Comparison of ENCODE assay signal across 19 cellular contexts in the genomic region with DNA sequence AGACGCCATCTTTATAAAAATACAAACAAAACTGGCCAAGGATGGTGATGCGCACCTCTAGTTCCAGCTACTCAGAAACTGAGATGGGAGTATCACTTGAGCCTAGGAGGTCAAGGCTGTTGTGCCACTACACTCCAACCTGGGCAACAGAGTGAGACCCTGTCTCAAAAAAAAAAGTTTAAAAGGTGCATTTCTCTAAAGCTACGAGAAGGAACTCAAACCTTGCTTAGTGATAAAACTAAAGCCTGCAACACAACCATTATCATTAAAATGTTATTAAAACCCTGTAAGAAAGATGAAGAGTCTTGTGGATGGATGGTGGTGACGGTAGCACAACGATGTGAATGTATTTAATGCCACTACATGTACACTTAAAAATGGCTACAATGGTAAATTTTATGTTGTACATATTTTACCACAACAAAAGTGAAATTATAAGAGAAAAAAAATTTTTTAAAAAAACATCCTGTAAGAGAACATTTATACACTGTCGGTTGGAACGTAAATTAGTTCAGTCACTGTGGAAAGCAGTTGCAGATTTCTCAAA. TPM values are rescaled to one million over a fixed set of nuclear protein-coding genes. Genes with fewer than 3 reads are reported as not detected.
DNase-seq lines count a peak whose midpoint lies in the region; ATAC-seq and TF ChIP-seq lines count a peak whose summit lies in the region.
"Had no signal": no experiment of that assay in that cellular context is flagged by ENCODE, and none has a peak within 500 bp of the region (broad histone marks: within the 10 kb centered on the region; RNA-seq: fewer than 3 reads in every experiment).

No MANE protein-coding gene starts in this region.

- no peak for TF ChIP-seq RAD21 in IMR-90 (IDR thresholded peaks at IDR 0.05; ENCODE audit: low read length)

- ATAC-seq in IMR-90 (ENCODE audit: low read depth), result no peak
- ATAC-seq in psoas muscle, result no peak
- no peak for ATAC-seq in esophagus mucosa
- ATAC-seq in GM21381 (IDR thresholded peaks at IDR 0.05; ENCODE audit: unreplicated experiment), result no peak
- ATAC-seq in lower lobe of right lung, result no peak
- ATAC-seq: left lung; naive thymus-derived CD8-positive, alpha-beta T cell had no signal

- H3K36me3 ChIP-seq in IMR-90 (ENCODE audit: control insufficient read depth, insufficient read depth, low read length) (no peaks in the 10 kb centered on the region), mesenchymal stem cell (ENCODE audit: control insufficient read depth in 1 of 2, insufficient read depth in 2 of 2, low read depth in 1 of 2, low read length in 2 of 2) (no peaks in the 10 kb centered on the region), suprapubic skin (no peaks in the 10 kb centered on the region), psoas muscle (ENCODE audit: insufficient read depth in 1 of 2, low read depth in 1 of 2) (no peaks in the 10 kb centered on the region), lower lobe of right lung (no peaks in the 10 kb centered on the region)
- H3K36me3 ChIP-seq: left lung had no signal

- no peak for TF ChIP-seq CTCF in IMR-90 (conservative IDR thresholded peaks at IDR 0.05; ENCODE audit: low read depth, low read length)
- no peak for TF ChIP-seq CTCF in MCF 10A (IDR thresholded peaks at IDR 0.05; ENCODE audit: unreplicated experiment)
- TF ChIP-seq CTCF in suprapubic skin (IDR thresholded peaks at IDR 0.05), result no peak
- no peak for TF ChIP-seq CTCF in psoas muscle (IDR thresholded peaks at IDR 0.05)
- TF ChIP-seq CTCF in lower lobe of right lung (IDR thresholded peaks at IDR 0.05), result no peak

- TF ChIP-seq POLR2A in IMR-90 (IDR thresholded peaks at IDR 0.05; ENCODE audit: low read depth, low read length), result no peak
- TF ChIP-seq POLR2A in suprapubic skin (IDR thresholded peaks at IDR 0.05), result no peak

- H3K4ac ChIP-seq in IMR-90 (ENCODE audit: low read depth, low read length) (peak overlapping the region; percentile 71; the same call in 1 of the 2 replicates), mesenchymal stem cell (ENCODE audit: low read depth in 1 of 2, low read length in 2 of 2) (peak overlapping the region in 1 of 2 experiments; percentile 54)

- H3K9me1 ChIP-seq in IMR-90 (ENCODE audit: insufficient read depth, low read length), result peaks cover 6% of the 10 kb centered on the region

- H2BK15ac ChIP-seq in IMR-90 (ENCODE audit: low read depth, low read length) (peak overlapping the region; percentile 52; the same call in 2 of the 3 replicates), mesenchymal stem cell (ENCODE audit: low read depth, poor library complexity, severe bottlenecking) (peak overlapping the region; percentile 8)

- H3K9me3 ChIP-seq in IMR-90 (ENCODE audit: control insufficient read depth, insufficient read depth, low read length) (no peaks in the 10 kb centered on the region), mesenchymal stem cell (ENCODE audit: control insufficient read depth, low read length) (no peaks in the 10 kb centered on the region), suprapubic skin (no peaks in the 10 kb centered on the region), psoas muscle (no peaks in the 10 kb centered on the region), lower lobe of right lung (no peaks in the 10 kb centered on the region)
- H3K9me3 ChIP-seq: left lung had no signal

- H3K9ac ChIP-seq in IMR-90 (ENCODE audit: low read depth, low read length), result peak overlapping the region; percentile 13; the same call in 1 of the 2 replicates
- peak overlapping the region; percentile 54 for H3K9ac ChIP-seq in mesenchymal stem cell (ENCODE audit: low read length)

- H3K27me3 Mint-ChIP-seq in MCF 10A (ENCODE audit: insufficient read depth, unreplicated experiment), result no peaks in the 10 kb centered on the region

- TF ChIP-seq EP300 in suprapubic skin (IDR thresholded peaks at IDR 0.05), result no peak

- H3K27me3 ChIP-seq in IMR-90 (ENCODE audit: control insufficient read depth, insufficient read depth, low read length), result no peaks in the 10 kb centered on the region
- H3K27me3 ChIP-seq in mesenchymal stem cell (ENCODE audit: control insufficient read depth in 1 of 2, insufficient read depth in 1 of 2, low read length in 2 of 2), result no peaks in the 10 kb centered on the region
- no peaks in the 10 kb centered on the region for H3K27me3 ChIP-seq in suprapubic skin
- no peaks in the 10 kb centered on the region for H3K27me3 ChIP-seq in psoas muscle (ENCODE audit: insufficient read depth in 3 of 3, low read length in 2 of 3)
- no peaks in the 10 kb centered on the region for H3K27me3 ChIP-seq in lower lobe of right lung (ENCODE audit: low read depth)
- H3K27me3 ChIP-seq: left lung had no signal

- H3K9me3 Mint-ChIP-seq in MCF 10A (ENCODE audit: unreplicated experiment), result no peaks in the 10 kb centered on the region
- H3K9me3 Mint-ChIP-seq: CD4-positive, alpha-beta T cell; H9; naive thymus-derived CD8-positive, alpha-beta T cell had no signal

- H2BK20ac ChIP-seq in IMR-90 (ENCODE audit: low read depth, low read length), result peak overlapping the region; percentile 47

- H2BK12ac ChIP-seq in mesenchymal stem cell (ENCODE audit: low read length in 2 of 2), result peak overlapping the region; percentile 80 to 97

- H3K14ac ChIP-seq in IMR-90 (replicated peaks; ENCODE audit: low read depth, low read length) (peak overlapping the region; percentile 5; the same call in 1 of the 2 replicates), mesenchymal stem cell (ENCODE audit: low read length in 2 of 2) (no peak overlapping the region)

- H4K91ac ChIP-seq in IMR-90 (ENCODE audit: insufficient read depth, low read depth, low read length) (no peak overlapping the region), mesenchymal stem cell (ENCODE audit: low read length) (peak overlapping the region; percentile 37)

- H2BK5ac ChIP-seq in IMR-90 (ENCODE audit: low read depth, low read length, poor library complexity, severe bottlenecking) (peak overlapping the region; percentile 75), mesenchymal stem cell (ENCODE audit: low read depth, low read length, poor library complexity, severe bottlenecking) (no peak overlapping the region)

- H3K4me2 ChIP-seq in IMR-90 (ENCODE audit: low read depth, low read length) (peak overlapping the region; percentile 84; the same call in 1 of the 2 replicates), mesenchymal stem cell (ENCODE audit: low read length, poor library complexity, severe bottlenecking) (no peak overlapping the region)

- H3K27ac ChIP-seq in IMR-90 (ENCODE audit: insufficient read depth, low read length) (peak overlapping the region; percentile 79), mesenchymal stem cell (ENCODE audit: low read length, poor library complexity, severe bottlenecking) (peak overlapping the region; percentile 57), suprapubic skin (peak overlapping the region; percentile 43), psoas muscle (no peak overlapping the region), lower lobe of right lung (no peak overlapping the region)

- H3K4me3 ChIP-seq in IMR-90 (ENCODE audit: insufficient read depth, low read depth, low read length), result no peak overlapping the region
- H3K4me3 ChIP-seq in mesenchymal stem cell (ENCODE audit: insufficient read depth in 1 of 2, low read depth in 1 of 2, low read length in 2 of 2), result no peak overlapping the region
- no peak overlapping the region for H3K4me3 ChIP-seq in suprapubic skin
- no peak overlapping the region for H3K4me3 ChIP-seq in psoas muscle
- no peak overlapping the region for H3K4me3 ChIP-seq in lower lobe of right lung
- H3K4me3 ChIP-seq: left lung had no signal

- H3K4me1 ChIP-seq in IMR-90 (ENCODE audit: control insufficient read depth, insufficient read depth, low read length) (peaks cover 21% of the 10 kb centered on the region), mesenchymal stem cell (ENCODE audit: control insufficient read depth, insufficient read depth, low read depth, low read length) (peaks cover 11% of the 10 kb centered on the region), suprapubic skin (peaks cover 73% of the 10 kb centered on the region), psoas muscle (peaks cover 10% of the 10 kb centered on the region), lower lobe of right lung (peaks cover 62% of the 10 kb centered on the region)

- peaks cover 12% of the 10 kb centered on the region for H3K36me3 Mint-ChIP-seq in MCF 10A (ENCODE audit: insufficient read depth, unreplicated experiment)

- H4K8ac ChIP-seq in IMR-90 (ENCODE audit: low read depth in 2 of 2, low read length in 2 of 2) (peak overlapping the region in 1 of 2 experiments; percentile 41; a peak in 1 of 4 replicates), mesenchymal stem cell (ENCODE audit: low read length) (no peak overlapping the region)

- H3K79me1 ChIP-seq in IMR-90 (ENCODE audit: low read depth in 1 of 2, low read length in 2 of 2) (peaks cover 19 to 41% of the 10 kb centered on the region in 2 experiments; a peak in 3 of 4 replicates), mesenchymal stem cell (replicated peaks; ENCODE audit: low read length, poor library complexity, severe bottlenecking) (peaks cover 19% of the 10 kb centered on the region)

- H2AFZ ChIP-seq in IMR-90 (replicated peaks; ENCODE audit: low read length, poor library complexity) (no peak overlapping the region), mesenchymal stem cell (ENCODE audit: low read depth, low read length) (no peak overlapping the region)

- H3K4me3 Mint-ChIP-seq in MCF 10A (ENCODE audit: unreplicated experiment), result no peak overlapping the region
- H3K4me3 Mint-ChIP-seq: H9; naive thymus-derived CD8-positive, alpha-beta T cell had no signal

- CTCF ChIA-PET in IMR-90 (lab: Yijun Ruan, JAX) (interaction anchor here (1.0 to 2.2 kb wide), 3 partner anchors 23 to 35 kb away, joined by 3 to 6 read pairs (median 5); no protein-coding TSS in a partner anchor), MCF 10A (lab: Yijun Ruan, JAX) (interaction anchor here (1.0 to 2.2 kb wide), 3 partner anchors 19 to 35 kb away, joined by 3 to 11 read pairs (median 5); no protein-coding TSS in a partner anchor)

- dilution Hi-C loops in IMR-90 (cut with HindIII; ENCODE audit: low sequenced_read_pairs, unreplicated experiment), result no loop called here

- peak overlapping the region; percentile 86 for H3K27ac Mint-ChIP-seq in MCF 10A (ENCODE audit: low read depth, unreplicated experiment)
- H3K27ac Mint-ChIP-seq: CD4-positive, alpha-beta T cell; H9; naive thymus-derived CD8-positive, alpha-beta T cell had no signal

- peak overlapping the region; percentile 93 for H3K18ac ChIP-seq in IMR-90 (ENCODE audit: low read depth, low read length)
- H3K18ac ChIP-seq in mesenchymal stem cell (ENCODE audit: low read depth in 1 of 2, low read length in 2 of 2), result peak overlapping the region; percentile 28 to 64

- H2BK120ac ChIP-seq in IMR-90 (ENCODE audit: low read depth, low read length) (peak overlapping the region; percentile 68), mesenchymal stem cell (ENCODE audit: low read depth, low read length) (peak overlapping the region; percentile 69)

- BruUV-seq in IMR-90 (replicated peaks; lab: Mats Ljungman, UMichigan) (no TSS peak), MCF 10A (replicated peaks; lab: Mats Ljungman, UMichigan) (no TSS peak)

- DNase-seq in IMR-90, result no peak
- DNase-seq in MCF 10A (ENCODE audit: unreplicated experiment), result no peak
- DNase-seq in mesenchymal stem cell, result no peak
- DNase-seq in suprapubic skin (ENCODE audit: low spot score in 2 of 2), result no peak
- no peak for DNase-seq in psoas muscle
- DNase-seq in lower lobe of right lung, result no peak
- DNase-seq: activated CD4-positive, alpha-beta T cell treated with anti-CD3 and anti-CD28 coated beads, Interleukin-2, amount 50 U/mL, for 4 hours; CD4-positive, alpha-beta T cell; H9; KG1; left lung; naive thymus-derived CD8-positive, alpha-beta T cell; NCI-H1417 treated with DMSO at 0.1 percent for 48 hours; NCI-H2227 treated with DMSO at 0.1 percent for 48 hours; stimulated activated naive CD4-positive, alpha-beta T cell treated with Interleukin-2 at 50 U/mL for 16 hours had no signal

- in situ Hi-C loops in IMR-90 (cut with MboI; ENCODE audit: low sequenced_read_pairs), result no loop called here

- H2AK5ac ChIP-seq in IMR-90 (ENCODE audit: low read depth, low read length), result peak overlapping the region; percentile 54
- H2AK5ac ChIP-seq in mesenchymal stem cell (ENCODE audit: low read length, severe bottlenecking), result peak overlapping the region; percentile 47

- WGBS in IMR-90 (ENCODE audit: extremely low coverage in 2 of 2, insufficient read length in 1 of 2), 2 experiments, result no CpG with 5 or more reads among the region's 7 CpGs
- WGBS in mesenchymal stem cell, result 91% methylated on average over 4 of the region's 7 CpGs
- 97% methylated on average over 7 of the region's 7 CpGs for WGBS in suprapubic skin
- 94 to 96% (median 94%) methylated on average over 7 of the region's 7 CpGs for WGBS in psoas muscle, 3 donors

- peak overlapping the region; percentile 92 for H4K5ac ChIP-seq in IMR-90 (ENCODE audit: low read depth, low read length)

- H3K23ac ChIP-seq in IMR-90 (ENCODE audit: low read depth, low read length) (no peak overlapping the region; the same call in 1 of the 2 replicates), mesenchymal stem cell (ENCODE audit: low read length in 2 of 2) (no peak overlapping the region)

- no peaks in the 10 kb centered on the region; the same call in 1 of the 2 replicates for H4K20me1 ChIP-seq in IMR-90 (ENCODE audit: insufficient read depth, low read length)

- intact Hi-C loops in IMR-90 (cut with micrococcal nuclease) (no loop called here), MCF 10A (cut with micrococcal nuclease) (no loop called here), psoas muscle (cut with DNase I) (no loop called here), lower lobe of right lung (cut with DNase I) (no loop called here)

- no peak overlapping the region for H3K56ac ChIP-seq in IMR-90 (ENCODE audit: extremely low read depth, insufficient read depth, low read length)

- H3K4me1 Mint-ChIP-seq in MCF 10A (ENCODE audit: insufficient read depth, unreplicated experiment), result peaks cover 45% of the 10 kb centered on the region

- H2AK9ac ChIP-seq in IMR-90 (replicated peaks; ENCODE audit: low read depth, low read length, poor library complexity), result no peak overlapping the region

- POLR2A ChIA-PET in IMR-90 (lab: Charles Lee; ENCODE audit: unreplicated experiment) (no interaction called here), MCF 10A (lab: Yijun Ruan, JAX) (interaction anchor here (0.6 to 2.8 kb wide), 14 partner anchors 9 to 473 kb away, joined by 3 to 22 read pairs (median 4); a partner anchor contains a TSS)

RNA-seq across cellular contexts. Expression of a gene that starts 3.1 kb away (rescaled TPM):
- total RNA-seq in IMR-90 (2012; rRNA removed), result 9.2 and 9.7 TPM in 2 replicates
- polyA plus RNA-seq in IMR-90 (2012; rRNA removed), result 2.6 and 3.3 TPM in 2 replicates
- 1.3 and 1.5 TPM in 2 replicates for polyA plus RNA-seq in IMR-90 (2012; cell fraction: cytosol; rRNA removed)
- 2.7 and 23.1 TPM in 2 replicates for polyA plus RNA-seq in IMR-90 (2012; cell fraction: nucleus; rRNA removed; ENCODE audit: low replicate concordance)
- 8.0 and 14.8 TPM in 2 replicates for total RNA-seq in MCF 10A (2022)
- polyA plus RNA-seq in mesenchymal stem cell (2013, experiment 1 of 2), result 18.9 TPM
- polyA plus RNA-seq in mesenchymal stem cell (2013, experiment 2 of 2), result 18.3 TPM
- total RNA-seq in suprapubic skin, result 10 to 100 TPM; 49.0 to 66.0 (median 55.1) TPM
- total RNA-seq in psoas muscle, result 1 to 10 TPM; 1.9 to 6.7 (median 3.0) TPM
- polyA plus RNA-seq in psoas muscle, result 1 to 10 TPM in 2 of 3 donors, under 1 TPM in 1; 0.73 to 1.7 (median 1.6) TPM
- total RNA-seq in esophagus mucosa, result 74.3 TPM
- total RNA-seq in lower lobe of right lung, result 27.7 TPM
- polyA plus RNA-seq: naive thymus-derived CD8-positive, alpha-beta T cell had no signal

RNA-seq across cellular contexts. Expression of a gene that starts 35.9 kb away (rescaled TPM):
- total RNA-seq in IMR-90 (2012; rRNA removed), result not detected in 2 replicates
- not detected in 2 replicates for polyA plus RNA-seq in IMR-90 (2012; rRNA removed)
- polyA plus RNA-seq in IMR-90 (2012; cell fraction: cytosol; rRNA removed), result not detected in 2 replicates
- polyA plus RNA-seq in IMR-90 (2012; cell fraction: nucleus; rRNA removed; ENCODE audit: low replicate concordance), result not detected in 2 replicates
- not detected in 2 replicates for total RNA-seq in MCF 10A (2022)
- polyA plus RNA-seq in mesenchymal stem cell (2013, experiment 1 of 2), result 0.06 TPM
- polyA plus RNA-seq in mesenchymal stem cell (2013, experiment 2 of 2), result not detected
- not detected for total RNA-seq in suprapubic skin
- not detected for total RNA-seq in psoas muscle
- not detected for polyA plus RNA-seq in psoas muscle
- not detected for total RNA-seq in esophagus mucosa
- total RNA-seq in lower lobe of right lung, result 5.2 TPM
- total RNA-seq: CD4-positive, alpha-beta T cell; epithelial cell of proximal tubule; H9; naive thymus-derived CD8-positive, alpha-beta T cell had no signal
- polyA plus RNA-seq: adipose tissue; naive thymus-derived CD8-positive, alpha-beta T cell had no signal

Comparison
In these comparisons a context has a peak if more than half of its experiments do, and no peak if none do; other contexts are left out.
1. H3K27ac ChIP-seq: peak in IMR-90 (single experiment), mesenchymal stem cell (single experiment) and suprapubic skin (single experiment); none in psoas muscle (single experiment) and lower lobe of right lung (single experiment).